In the genomic region with DNA sequence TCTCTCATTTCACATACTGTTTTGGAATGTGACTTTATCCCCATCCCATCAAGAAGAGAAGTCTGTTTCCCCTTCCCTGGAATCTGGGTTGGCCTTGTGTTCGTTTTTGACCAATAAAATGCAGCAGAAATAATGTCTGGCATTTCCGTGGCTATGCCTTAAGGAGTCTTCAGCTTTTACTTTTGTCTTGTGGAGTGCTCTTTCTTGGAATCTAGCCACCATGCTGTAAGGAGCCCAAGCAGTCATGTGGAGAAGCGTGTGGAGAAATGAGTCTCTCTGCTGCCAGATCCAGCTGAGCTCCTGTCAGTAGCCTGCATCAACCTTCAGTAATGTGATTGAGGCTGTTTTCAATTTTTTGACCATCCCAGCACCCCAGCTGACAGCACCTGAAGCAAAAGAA, we compare ENCODE assay signal across 18 cellular contexts.
DNase-seq lines count a peak whose midpoint lies in the region; ATAC-seq and TF ChIP-seq lines count a peak whose summit lies in the region.
"Had no signal": no experiment of that assay in that cellular context is flagged by ENCODE, and none has a peak within 500 bp of the region (broad histone marks: within the 10 kb centered on the region; RNA-seq: fewer than 3 reads in every experiment).

No MANE protein-coding gene starts in this region.

- H3K27ac ChIP-seq in esophagus squamous epithelium, result no peak overlapping the region
- no peak overlapping the region for H3K27ac ChIP-seq in CD8-positive, alpha-beta T cell (ENCODE audit: low read depth, low read length)
- H3K27ac ChIP-seq: 22Rv1, Peyer's patch had no signal

- POLR2A ChIA-PET in CD8-positive, alpha-beta T cell (lab: Charles Lee), result interaction anchor here (0.6 kb wide), 1 partner anchor 9 kb away, joined by 3 read pairs; no protein-coding TSS in a partner anchor

- H3K9me3 ChIP-seq in esophagus squamous epithelium, result no peaks in the 10 kb centered on the region
- H3K9me3 ChIP-seq in CD8-positive, alpha-beta T cell (ENCODE audit: low read length), result no peaks in the 10 kb centered on the region
- H3K9me3 ChIP-seq: Peyer's patch had no signal

- H3K27me3 ChIP-seq in esophagus squamous epithelium, result no peaks in the 10 kb centered on the region
- H3K27me3 ChIP-seq in CD8-positive, alpha-beta T cell (ENCODE audit: insufficient read depth, low read length), result no peaks in the 10 kb centered on the region
- H3K27me3 ChIP-seq: Peyer's patch had no signal

- no peak for TF ChIP-seq POLR2A in esophagus squamous epithelium (IDR thresholded peaks at IDR 0.05)

- CTCF ChIA-PET in CD8-positive, alpha-beta T cell (lab: Charles Lee), result no interaction called here

- H3K4me3 ChIP-seq in cardiac fibroblast (replicated peaks in 1 of 2; ENCODE audit: low read depth in 2 of 2, low read length in 2 of 2), result no peak overlapping the region
- H3K4me3 ChIP-seq in esophagus squamous epithelium, result no peak overlapping the region
- no peak overlapping the region for H3K4me3 ChIP-seq in CD8-positive, alpha-beta T cell (ENCODE audit: low read depth, low read length)
- H3K4me3 ChIP-seq: Peyer's patch had no signal

- H3K27me3 Mint-ChIP-seq in CD8-positive, alpha-beta T cell (ENCODE audit: low read depth), result peaks cover 7% of the 10 kb centered on the region

- no peaks in the 10 kb centered on the region for H3K36me3 Mint-ChIP-seq in CD8-positive, alpha-beta T cell

- intact Hi-C loops in esophagus squamous epithelium (cut with DNase I), result no loop called here
- intact Hi-C loops in CD8-positive, alpha-beta T cell (cut with DNase I, micrococcal nuclease), result no loop called here

- no peak overlapping the region for H3K4me3 Mint-ChIP-seq in CD8-positive, alpha-beta T cell

- no peaks in the 10 kb centered on the region for H3K9me3 Mint-ChIP-seq in CD8-positive, alpha-beta T cell

- H3K27ac Mint-ChIP-seq in CD8-positive, alpha-beta T cell, result no peak overlapping the region

- no peaks in the 10 kb centered on the region for H3K4me1 ChIP-seq in esophagus squamous epithelium
- no peaks in the 10 kb centered on the region for H3K4me1 ChIP-seq in CD8-positive, alpha-beta T cell (ENCODE audit: insufficient read depth, low read length)
- H3K4me1 ChIP-seq: Peyer's patch had no signal

- no peak for ATAC-seq in CD8-positive, alpha-beta T cell

- H3K36me3 ChIP-seq in esophagus squamous epithelium, result no peaks in the 10 kb centered on the region
- no peaks in the 10 kb centered on the region for H3K36me3 ChIP-seq in CD8-positive, alpha-beta T cell (ENCODE audit: insufficient read depth, low read length)
- H3K36me3 ChIP-seq: Peyer's patch had no signal

- WGBS in esophagus squamous epithelium, 2 donors, result 49% methylated on average over 3 of the region's 3 CpGs; no CpG with 5 or more reads in 1 of the 2 donors

- DNase-seq in DMS79 treated with DMSO at 0.1 percent for 48 hours (lab: John Stamatoyannopoulos, UW), result peak; percentile 7
- no peak for DNase-seq in DMS79 (lab: John Stamatoyannopoulos, UW)
- peak; percentile 2 to 3 for DNase-seq in cardiac fibroblast (ENCODE audit: low read depth in 2 of 2)
- DNase-seq in foreskin melanocyte, result peak; percentile 26
- no peak for DNase-seq in esophagus squamous epithelium (lab: John Stamatoyannopoulos, UW)
- no peak for DNase-seq in NOMO-1 treated with DMSO at 0.1 percent for 48 hours (lab: John Stamatoyannopoulos, UW; ENCODE audit: unreplicated experiment)
- DNase-seq in CD8-positive, alpha-beta T cell, result no peak
- no peak for DNase-seq in HPDE6-E6E7 (ENCODE audit: extremely low spot score)
- DNase-seq: C1 segment of cervical spinal cord, H7, Karpas-422, NCI-H1930, NCI-H2171, NCI-H446 treated with DMSO at 0.1 percent for 48 hours, NCI-H748 treated with DMSO at 0.1 percent for 48 hours, Peyer's patch, Right ventricle myocardium superior had no signal

- TF ChIP-seq CTCF in cardiac fibroblast (IDR thresholded peaks at IDR 0.05; ENCODE audit: low read depth, low read length) (no peak), esophagus squamous epithelium (IDR thresholded peaks at IDR 0.05) (no peak)
- no peak for TF ChIP-seq CTCF in CD8-positive, alpha-beta T cell (IDR thresholded peaks at IDR 0.05)

- no peaks in the 10 kb centered on the region for H3K4me1 Mint-ChIP-seq in CD8-positive, alpha-beta T cell (ENCODE audit: low read depth)

Comparison
In these comparisons a context has a peak if more than half of its experiments do, and no peak if none do; other contexts are left out.
1. DNase-seq: peak in DMS79 treated with DMSO at 0.1 percent for 48 hours (single experiment), cardiac fibroblast (2 of 2) and foreskin melanocyte (single experiment); none in DMS79 (single experiment), esophagus squamous epithelium (single experiment), NOMO-1 treated with DMSO at 0.1 percent for 48 hours (single experiment), CD8-positive, alpha-beta T cell (0 of 7) and HPDE6-E6E7 (single experiment).